In genomic region chr6:33571637-33572316, GRCh38 we compare ENCODE assay signal across 8 cellular contexts. TPM values are rescaled to one million over a fixed set of nuclear protein-coding genes. Genes with fewer than 3 reads are reported as not detected.
DNase-seq lines count a peak whose midpoint lies in the region; ATAC-seq and TF ChIP-seq lines count a peak whose summit lies in the region.

No MANE protein-coding gene starts in this region.

- ATAC-seq in HG03439 (IDR thresholded peaks at IDR 0.05; ENCODE audit: unreplicated experiment), result no peak
- no peak for ATAC-seq in HG02623 (IDR thresholded peaks at IDR 0.05; ENCODE audit: unreplicated experiment)

- H3K27ac ChIP-seq in angular gyrus (ENCODE audit: low read depth, low read length) (peak overlapping the region; percentile 98), temporal lobe (ENCODE audit: low read depth, low read length) (peak overlapping the region; percentile 87)

- peak overlapping the region; percentile 59 for H3K4me3 ChIP-seq in kidney epithelial cell (ENCODE audit: low read depth, low read length)

- no peaks in the 10 kb centered on the region for H3K27me3 ChIP-seq in kidney epithelial cell (ENCODE audit: control insufficient read depth, insufficient read depth, low read length)

- peak; percentile 34 for DNase-seq in NCI-H748 (lab: John Stamatoyannopoulos, UW; ENCODE audit: unreplicated experiment)
- DNase-seq in NCI-H748 treated with DMSO at 0.1 percent for 48 hours (lab: John Stamatoyannopoulos, UW), result no peak
- no peak for DNase-seq in kidney epithelial cell (ENCODE audit: low read depth)
- DNase-seq in globus pallidus (ENCODE audit: low spot score), result no peak

- no peak for TF ChIP-seq CTCF in kidney epithelial cell (IDR thresholded peaks at IDR 0.05; ENCODE audit: insufficient read depth, low read length, poor library complexity, severe bottlenecking)

- peaks cover 2% of the 10 kb centered on the region for H3K36me3 ChIP-seq in kidney epithelial cell (ENCODE audit: control insufficient read depth, insufficient read depth, low read length)

RNA-seq across cellular contexts. Expression of gene BAK1, which starts 8.3 kb away (rescaled TPM):
- total RNA-seq in kidney epithelial cell (21.7 and 23.9 TPM in 2 replicates), temporal lobe (2.7 TPM)

RNA-seq across cellular contexts. Expression of gene ITPR3, which starts 49.3 kb away (rescaled TPM):
- 147 and 176 TPM in 2 replicates for total RNA-seq in kidney epithelial cell
- 1.2 TPM for total RNA-seq in temporal lobe

Comparison
In these comparisons a context has a peak if more than half of its experiments do, and no peak if none do; other contexts are left out.
1. RNA of gene ITPR3, which starts 49.3 kb away (total RNA-seq): 147 to 176 TPM in kidney epithelial cell; 1.2 TPM in temporal lobe (single experiment); every median in the first group is over 10 times any median in the second.